1 cellular context compared by ENCODE assay signal in genomic region chr7:151519765-151520418, GRCh38.
TF ChIP-seq lines count a peak whose summit lies in the region.

Gene RHEB (minus strand): TSS chr7:151519895. CDS start chr7:151519511, 384 bp downstream.

TF ChIP-seq in K562, 482 proteins besides CTCF, POLR2A, EP300 and RAD21 (continued from another document and continues in another):
- TF ChIP-seq E4F1 (CRISPR knock-in tag; IDR thresholded peaks at IDR 0.05; ENCODE audit: borderline replicate concordance), result no peak
- TF ChIP-seq ZNF408 (CRISPR knock-in tag; IDR thresholded peaks at IDR 0.05; ENCODE audit: low read depth), result no peak
- no peak for TF ChIP-seq JUNB (CRISPR knock-in tag; conservative IDR thresholded peaks at IDR 0.05)
- TF ChIP-seq TCF7L2 (IDR thresholded peaks at IDR 0.05; ENCODE audit: low read depth, low read length), result no peak
- TF ChIP-seq RBM22 (IDR thresholded peaks at IDR 0.05; ENCODE audit: low read depth, low read length, poor library complexity, severe bottlenecking), result no peak
- TF ChIP-seq TBP (optimal IDR thresholded peaks at IDR 0.05; ENCODE audit: low read depth, low read length), result no peak
- no peak for TF ChIP-seq KDM5B (IDR thresholded peaks at IDR 0.05; ENCODE audit: insufficient replicate concordance, low read depth, low read length)
- peak; percentile 74 for TF ChIP-seq RFX5 (IDR thresholded peaks at IDR 0.05; ENCODE audit: low read depth, low read length)
- TF ChIP-seq POLR2AphosphoS2 (IDR thresholded peaks at IDR 0.05; ENCODE audit: low read length), result no peak
- TF ChIP-seq FOS (IDR thresholded peaks at IDR 0.05; ENCODE audit: extremely low read depth, insufficient read length), result peak; percentile 71
- TF ChIP-seq BRD9 (IDR thresholded peaks at IDR 0.05; ENCODE audit: low read depth, partially characterized antibody), result peak; percentile 21
- TF ChIP-seq ZFPM2 (CRISPR knock-in tag; IDR thresholded peaks at IDR 0.05), result no peak
- TF ChIP-seq, protein P1, sequence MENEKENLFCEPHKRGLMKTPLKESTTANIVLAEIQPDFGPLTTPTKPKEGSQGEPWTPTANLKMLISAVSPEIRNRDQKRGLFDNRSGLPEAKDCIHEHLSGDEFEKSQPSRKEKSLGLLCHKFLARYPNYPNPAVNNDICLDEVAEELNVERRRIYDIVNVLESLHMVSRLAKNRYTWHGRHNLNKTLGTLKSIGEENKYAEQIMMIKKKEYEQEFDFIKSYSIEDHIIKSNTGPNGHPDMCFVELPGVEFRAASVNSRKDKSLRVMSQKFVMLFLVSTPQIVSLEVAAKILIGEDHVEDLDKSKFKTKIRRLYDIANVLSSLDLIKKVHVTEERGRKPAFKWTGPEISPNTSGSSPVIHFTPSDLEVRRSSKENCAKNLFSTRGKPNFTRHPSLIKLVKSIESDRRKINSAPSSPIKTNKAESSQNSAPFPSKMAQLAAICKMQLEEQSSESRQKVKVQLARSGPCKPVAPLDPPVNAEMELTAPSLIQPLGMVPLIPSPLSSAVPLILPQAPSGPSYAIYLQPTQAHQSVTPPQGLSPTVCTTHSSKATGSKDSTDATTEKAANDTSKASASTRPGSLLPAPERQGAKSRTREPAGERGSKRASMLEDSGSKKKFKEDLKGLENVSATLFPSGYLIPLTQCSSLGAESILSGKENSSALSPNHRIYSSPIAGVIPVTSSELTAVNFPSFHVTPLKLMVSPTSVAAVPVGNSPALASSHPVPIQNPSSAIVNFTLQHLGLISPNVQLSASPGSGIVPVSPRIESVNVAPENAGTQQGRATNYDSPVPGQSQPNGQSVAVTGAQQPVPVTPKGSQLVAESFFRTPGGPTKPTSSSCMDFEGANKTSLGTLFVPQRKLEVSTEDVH (IDR thresholded peaks at IDR 0.05; ENCODE audit: low read depth, partially characterized antibody), result peak; percentile 76
- TF ChIP-seq MAZ (CRISPR knock-in tag; conservative IDR thresholded peaks at IDR 0.05 in 1 of 2, IDR thresholded peaks at IDR 0.05 in 1 of 2), result peak in 1 of 2 experiments; percentile 60; a peak in 1 of 4 replicates
- peak; percentile 89 for TF ChIP-seq RAD51 (IDR thresholded peaks at IDR 0.05; ENCODE audit: borderline replicate concordance, low read depth)
- no peak for TF ChIP-seq RBM25 (IDR thresholded peaks at IDR 0.05; ENCODE audit: low read depth, low read length, severe bottlenecking)
- TF ChIP-seq NCOA4 (IDR thresholded peaks at IDR 0.05; ENCODE audit: partially characterized antibody), result no peak
- TF ChIP-seq, protein P2, sequence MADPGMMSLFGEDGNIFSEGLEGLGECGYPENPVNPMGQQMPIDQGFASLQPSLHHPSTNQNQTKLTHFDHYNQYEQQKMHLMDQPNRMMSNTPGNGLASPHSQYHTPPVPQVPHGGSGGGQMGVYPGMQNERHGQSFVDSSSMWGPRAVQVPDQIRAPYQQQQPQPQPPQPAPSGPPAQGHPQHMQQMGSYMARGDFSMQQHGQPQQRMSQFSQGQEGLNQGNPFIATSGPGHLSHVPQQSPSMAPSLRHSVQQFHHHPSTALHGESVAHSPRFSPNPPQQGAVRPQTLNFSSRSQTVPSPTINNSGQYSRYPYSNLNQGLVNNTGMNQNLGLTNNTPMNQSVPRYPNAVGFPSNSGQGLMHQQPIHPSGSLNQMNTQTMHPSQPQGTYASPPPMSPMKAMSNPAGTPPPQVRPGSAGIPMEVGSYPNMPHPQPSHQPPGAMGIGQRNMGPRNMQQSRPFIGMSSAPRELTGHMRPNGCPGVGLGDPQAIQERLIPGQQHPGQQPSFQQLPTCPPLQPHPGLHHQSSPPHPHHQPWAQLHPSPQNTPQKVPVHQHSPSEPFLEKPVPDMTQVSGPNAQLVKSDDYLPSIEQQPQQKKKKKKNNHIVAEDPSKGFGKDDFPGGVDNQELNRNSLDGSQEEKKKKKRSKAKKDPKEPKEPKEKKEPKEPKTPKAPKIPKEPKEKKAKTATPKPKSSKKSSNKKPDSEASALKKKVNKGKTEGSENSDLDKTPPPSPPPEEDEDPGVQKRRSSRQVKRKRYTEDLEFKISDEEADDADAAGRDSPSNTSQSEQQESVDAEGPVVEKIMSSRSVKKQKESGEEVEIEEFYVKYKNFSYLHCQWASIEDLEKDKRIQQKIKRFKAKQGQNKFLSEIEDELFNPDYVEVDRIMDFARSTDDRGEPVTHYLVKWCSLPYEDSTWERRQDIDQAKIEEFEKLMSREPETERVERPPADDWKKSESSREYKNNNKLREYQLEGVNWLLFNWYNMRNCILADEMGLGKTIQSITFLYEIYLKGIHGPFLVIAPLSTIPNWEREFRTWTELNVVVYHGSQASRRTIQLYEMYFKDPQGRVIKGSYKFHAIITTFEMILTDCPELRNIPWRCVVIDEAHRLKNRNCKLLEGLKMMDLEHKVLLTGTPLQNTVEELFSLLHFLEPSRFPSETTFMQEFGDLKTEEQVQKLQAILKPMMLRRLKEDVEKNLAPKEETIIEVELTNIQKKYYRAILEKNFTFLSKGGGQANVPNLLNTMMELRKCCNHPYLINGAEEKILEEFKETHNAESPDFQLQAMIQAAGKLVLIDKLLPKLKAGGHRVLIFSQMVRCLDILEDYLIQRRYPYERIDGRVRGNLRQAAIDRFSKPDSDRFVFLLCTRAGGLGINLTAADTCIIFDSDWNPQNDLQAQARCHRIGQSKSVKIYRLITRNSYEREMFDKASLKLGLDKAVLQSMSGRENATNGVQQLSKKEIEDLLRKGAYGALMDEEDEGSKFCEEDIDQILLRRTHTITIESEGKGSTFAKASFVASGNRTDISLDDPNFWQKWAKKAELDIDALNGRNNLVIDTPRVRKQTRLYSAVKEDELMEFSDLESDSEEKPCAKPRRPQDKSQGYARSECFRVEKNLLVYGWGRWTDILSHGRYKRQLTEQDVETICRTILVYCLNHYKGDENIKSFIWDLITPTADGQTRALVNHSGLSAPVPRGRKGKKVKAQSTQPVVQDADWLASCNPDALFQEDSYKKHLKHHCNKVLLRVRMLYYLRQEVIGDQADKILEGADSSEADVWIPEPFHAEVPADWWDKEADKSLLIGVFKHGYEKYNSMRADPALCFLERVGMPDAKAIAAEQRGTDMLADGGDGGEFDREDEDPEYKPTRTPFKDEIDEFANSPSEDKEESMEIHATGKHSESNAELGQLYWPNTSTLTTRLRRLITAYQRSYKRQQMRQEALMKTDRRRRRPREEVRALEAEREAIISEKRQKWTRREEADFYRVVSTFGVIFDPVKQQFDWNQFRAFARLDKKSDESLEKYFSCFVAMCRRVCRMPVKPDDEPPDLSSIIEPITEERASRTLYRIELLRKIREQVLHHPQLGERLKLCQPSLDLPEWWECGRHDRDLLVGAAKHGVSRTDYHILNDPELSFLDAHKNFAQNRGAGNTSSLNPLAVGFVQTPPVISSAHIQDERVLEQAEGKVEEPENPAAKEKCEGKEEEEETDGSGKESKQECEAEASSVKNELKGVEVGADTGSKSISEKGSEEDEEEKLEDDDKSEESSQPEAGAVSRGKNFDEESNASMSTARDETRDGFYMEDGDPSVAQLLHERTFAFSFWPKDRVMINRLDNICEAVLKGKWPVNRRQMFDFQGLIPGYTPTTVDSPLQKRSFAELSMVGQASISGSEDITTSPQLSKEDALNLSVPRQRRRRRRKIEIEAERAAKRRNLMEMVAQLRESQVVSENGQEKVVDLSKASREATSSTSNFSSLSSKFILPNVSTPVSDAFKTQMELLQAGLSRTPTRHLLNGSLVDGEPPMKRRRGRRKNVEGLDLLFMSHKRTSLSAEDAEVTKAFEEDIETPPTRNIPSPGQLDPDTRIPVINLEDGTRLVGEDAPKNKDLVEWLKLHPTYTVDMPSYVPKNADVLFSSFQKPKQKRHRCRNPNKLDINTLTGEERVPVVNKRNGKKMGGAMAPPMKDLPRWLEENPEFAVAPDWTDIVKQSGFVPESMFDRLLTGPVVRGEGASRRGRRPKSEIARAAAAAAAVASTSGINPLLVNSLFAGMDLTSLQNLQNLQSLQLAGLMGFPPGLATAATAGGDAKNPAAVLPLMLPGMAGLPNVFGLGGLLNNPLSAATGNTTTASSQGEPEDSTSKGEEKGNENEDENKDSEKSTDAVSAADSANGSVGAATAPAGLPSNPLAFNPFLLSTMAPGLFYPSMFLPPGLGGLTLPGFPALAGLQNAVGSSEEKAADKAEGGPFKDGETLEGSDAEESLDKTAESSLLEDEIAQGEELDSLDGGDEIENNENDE (IDR thresholded peaks at IDR 0.05; ENCODE audit: low read depth, low read length), result no peak
- no peak for TF ChIP-seq HLTF (IDR thresholded peaks at IDR 0.05)
- TF ChIP-seq CHD2 (IDR thresholded peaks at IDR 0.05; ENCODE audit: low read depth, low read length), result peak; percentile 13; the same call in 1 of the 2 replicates
- TF ChIP-seq, protein P3, sequence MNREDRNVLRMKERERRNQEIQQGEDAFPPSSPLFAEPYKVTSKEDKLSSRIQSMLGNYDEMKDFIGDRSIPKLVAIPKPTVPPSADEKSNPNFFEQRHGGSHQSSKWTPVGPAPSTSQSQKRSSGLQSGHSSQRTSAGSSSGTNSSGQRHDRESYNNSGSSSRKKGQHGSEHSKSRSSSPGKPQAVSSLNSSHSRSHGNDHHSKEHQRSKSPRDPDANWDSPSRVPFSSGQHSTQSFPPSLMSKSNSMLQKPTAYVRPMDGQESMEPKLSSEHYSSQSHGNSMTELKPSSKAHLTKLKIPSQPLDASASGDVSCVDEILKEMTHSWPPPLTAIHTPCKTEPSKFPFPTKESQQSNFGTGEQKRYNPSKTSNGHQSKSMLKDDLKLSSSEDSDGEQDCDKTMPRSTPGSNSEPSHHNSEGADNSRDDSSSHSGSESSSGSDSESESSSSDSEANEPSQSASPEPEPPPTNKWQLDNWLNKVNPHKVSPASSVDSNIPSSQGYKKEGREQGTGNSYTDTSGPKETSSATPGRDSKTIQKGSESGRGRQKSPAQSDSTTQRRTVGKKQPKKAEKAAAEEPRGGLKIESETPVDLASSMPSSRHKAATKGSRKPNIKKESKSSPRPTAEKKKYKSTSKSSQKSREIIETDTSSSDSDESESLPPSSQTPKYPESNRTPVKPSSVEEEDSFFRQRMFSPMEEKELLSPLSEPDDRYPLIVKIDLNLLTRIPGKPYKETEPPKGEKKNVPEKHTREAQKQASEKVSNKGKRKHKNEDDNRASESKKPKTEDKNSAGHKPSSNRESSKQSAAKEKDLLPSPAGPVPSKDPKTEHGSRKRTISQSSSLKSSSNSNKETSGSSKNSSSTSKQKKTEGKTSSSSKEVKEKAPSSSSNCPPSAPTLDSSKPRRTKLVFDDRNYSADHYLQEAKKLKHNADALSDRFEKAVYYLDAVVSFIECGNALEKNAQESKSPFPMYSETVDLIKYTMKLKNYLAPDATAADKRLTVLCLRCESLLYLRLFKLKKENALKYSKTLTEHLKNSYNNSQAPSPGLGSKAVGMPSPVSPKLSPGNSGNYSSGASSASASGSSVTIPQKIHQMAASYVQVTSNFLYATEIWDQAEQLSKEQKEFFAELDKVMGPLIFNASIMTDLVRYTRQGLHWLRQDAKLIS (CRISPR knock-in tag; IDR thresholded peaks at IDR 0.05), result peak; percentile 68
- TF ChIP-seq FOXK1 (CRISPR knock-in tag; IDR thresholded peaks at IDR 0.05; ENCODE audit: borderline replicate concordance), result no peak
- TF ChIP-seq REST (CRISPR knock-in tag; IDR thresholded peaks at IDR 0.05; ENCODE audit: low read depth), result no peak
- no peak for TF ChIP-seq PTTG1 (tag; IDR thresholded peaks at IDR 0.05; ENCODE audit: low read depth)
- no peak for TF ChIP-seq U2AF1 (optimal IDR thresholded peaks at IDR 0.05; ENCODE audit: low read depth, low read length)
- TF ChIP-seq KLF10 (CRISPR knock-in tag; IDR thresholded peaks at IDR 0.05), result no peak
- no peak for TF ChIP-seq PHB2 (IDR thresholded peaks at IDR 0.05; ENCODE audit: low read depth)
- no peak for TF ChIP-seq ZNF263 (CRISPR knock-in tag; IDR thresholded peaks at IDR 0.05; ENCODE audit: borderline replicate concordance)
- TF ChIP-seq ZFP1 (CRISPR knock-in tag; IDR thresholded peaks at IDR 0.05), result no peak
- no peak for TF ChIP-seq MCM2 (IDR thresholded peaks at IDR 0.05; ENCODE audit: low read depth)
